ENCODE assay signal across 27 cellular contexts in genomic region chr18:7070466-7070865, GRCh38. TPM values are rescaled to one million over a fixed set of nuclear protein-coding genes. Genes with fewer than 3 reads are reported as not detected.
"Had no signal": no experiment of that assay in that cellular context is flagged by ENCODE, and none has a peak within 500 bp of the region (broad histone marks: within the 10 kb centered on the region; RNA-seq: fewer than 3 reads in every experiment).

No MANE protein-coding gene starts in this region.

- H3K27ac Mint-ChIP-seq: activated CD4-positive, alpha-beta memory T cell treated with anti-CD3 and anti-CD28 coated beads for 36 hours; activated CD4-positive, alpha-beta T cell treated with anti-CD3 and anti-CD28 coated beads, Interleukin-2, amount 10 ng/mL, durations not matched to agents 7 days and 5 days; activated naive CD4-positive, alpha-beta T cell treated with anti-CD3 and anti-CD28 coated beads, Interleukin-2, amount 50 U/mL, for 72 hours; T-helper 1 cell treated with Interleukin-12 subunit alpha and Interleukin-12 subunit beta and Interleukin-4 antibody, amounts not matched to agents 30 μg/mL and 1 μg/mL, for 36 hours had no signal

- H3K36me3 Mint-ChIP-seq: activated CD4-positive, alpha-beta memory T cell treated with anti-CD3 and anti-CD28 coated beads for 36 hours; activated naive CD4-positive, alpha-beta T cell treated with anti-CD3 and anti-CD28 coated beads, Interleukin-2, amount 50 U/mL, for 72 hours had no signal

- H3K9me3 Mint-ChIP-seq: activated CD4-positive, alpha-beta memory T cell treated with anti-CD3 and anti-CD28 coated beads for 36 hours; activated CD4-positive, alpha-beta T cell treated with anti-CD3 and anti-CD28 coated beads, Interleukin-2, amount 10 ng/mL, durations not matched to agents 7 days and 5 days; activated naive CD4-positive, alpha-beta T cell treated with anti-CD3 and anti-CD28 coated beads, Interleukin-2, amount 50 U/mL, for 72 hours; T-helper 1 cell treated with Interleukin-12 subunit alpha and Interleukin-12 subunit beta and Interleukin-4 antibody, amounts not matched to agents 30 μg/mL and 1 μg/mL, for 36 hours had no signal

- H3K4me1 ChIP-seq: SJSA1 had no signal

- H3K36me3 ChIP-seq: brain microvascular endothelial cell, cardiac muscle cell, SJSA1 had no signal

- DNase-seq: activated CD4-positive, alpha-beta memory T cell treated with anti-CD3 and anti-CD28 coated beads for 36 hours; activated CD4-positive, alpha-beta T cell treated with anti-CD3 and anti-CD28 coated beads, Interleukin-2, amount 10 ng/mL, durations not matched to agents 7 days and 5 days; activated CD4-positive, CD25-positive, alpha-beta regulatory T cell; activated CD8-positive, alpha-beta memory T cell treated with anti-CD3 and anti-CD28 coated beads for 24 hours; activated effector memory CD4-positive, alpha-beta T cell treated with anti-CD3 and anti-CD28 coated beads, Interleukin-2, amount 50 U/mL, for 16 hours; activated naive CD4-positive, alpha-beta T cell treated with Interleukin-2 at 50 U/mL for 16 hours; activated T-cell treated with anti-CD3 and anti-CD28 coated beads, Interleukin-2, amount 50 U/mL, for 4 hours; amygdala; brain microvascular endothelial cell; Kasumi-1; NCI-H1092; NCI-H1417; NCI-H1694; NCI-H2029; NCI-H345; NCI-H510A; NCI-H526 treated with DMSO at 0.1 percent for 48 hours; NCI-H82; Right ventricle myocardium superior had no signal

- H3K9me3 ChIP-seq: SJSA1 had no signal

- H3K4me3 ChIP-seq: cardiac muscle cell, K562, SJSA1 had no signal

- H3K27ac ChIP-seq: cardiac muscle cell, RWPE1, SJSA1, VCaP had no signal

- H3K4me1 Mint-ChIP-seq: activated CD4-positive, alpha-beta T cell treated with anti-CD3 and anti-CD28 coated beads, Interleukin-2, amount 10 ng/mL, durations not matched to agents 7 days and 5 days had no signal

- H3K27me3 Mint-ChIP-seq: activated CD4-positive, alpha-beta memory T cell treated with anti-CD3 and anti-CD28 coated beads for 36 hours; activated CD4-positive, alpha-beta T cell treated with anti-CD3 and anti-CD28 coated beads, Interleukin-2, amount 10 ng/mL, durations not matched to agents 7 days and 5 days had no signal

- H3K27me3 ChIP-seq: brain microvascular endothelial cell, cardiac muscle cell, SJSA1 had no signal

- H3K4me3 Mint-ChIP-seq: activated CD4-positive, alpha-beta memory T cell treated with anti-CD3 and anti-CD28 coated beads for 36 hours; activated CD4-positive, alpha-beta T cell treated with anti-CD3 and anti-CD28 coated beads, Interleukin-2, amount 10 ng/mL, durations not matched to agents 7 days and 5 days; activated T-cell treated with anti-CD3 and anti-CD28 coated beads, Interleukin-2, amount 50 U/mL, for 4 hours; T-helper 1 cell treated with Interleukin-12 subunit alpha and Interleukin-12 subunit beta and Interleukin-4 antibody, amounts not matched to agents 30 μg/mL and 1 μg/mL, for 36 hours had no signal

- ATAC-seq: activated naive CD4-positive, alpha-beta T cell treated with anti-CD3 and anti-CD28 coated beads, Interleukin-2, amount 50 U/mL, for 72 hours; activated T-cell treated with anti-CD3 and anti-CD28 coated beads, Interleukin-2, amount 50 U/mL, for 4 hours; K562 had no signal

RNA-seq across cellular contexts. Expression of gene LAMA1, which starts 47.1 kb away (rescaled TPM):
- total RNA-seq: activated CD4-positive, alpha-beta memory T cell treated with anti-CD3 and anti-CD28 coated beads for 36 hours; activated CD4-positive, alpha-beta T cell treated with anti-CD3 and anti-CD28 coated beads, Interleukin-2, amount 10 ng/mL, durations not matched to agents 7 days and 5 days; activated naive CD4-positive, alpha-beta T cell treated with anti-CD3 and anti-CD28 coated beads, Interleukin-2, amount 50 U/mL, for 72 hours; OCI-LY7 had no signal
